ENCODE assay signal across 1 cellular context in the genomic region with DNA sequence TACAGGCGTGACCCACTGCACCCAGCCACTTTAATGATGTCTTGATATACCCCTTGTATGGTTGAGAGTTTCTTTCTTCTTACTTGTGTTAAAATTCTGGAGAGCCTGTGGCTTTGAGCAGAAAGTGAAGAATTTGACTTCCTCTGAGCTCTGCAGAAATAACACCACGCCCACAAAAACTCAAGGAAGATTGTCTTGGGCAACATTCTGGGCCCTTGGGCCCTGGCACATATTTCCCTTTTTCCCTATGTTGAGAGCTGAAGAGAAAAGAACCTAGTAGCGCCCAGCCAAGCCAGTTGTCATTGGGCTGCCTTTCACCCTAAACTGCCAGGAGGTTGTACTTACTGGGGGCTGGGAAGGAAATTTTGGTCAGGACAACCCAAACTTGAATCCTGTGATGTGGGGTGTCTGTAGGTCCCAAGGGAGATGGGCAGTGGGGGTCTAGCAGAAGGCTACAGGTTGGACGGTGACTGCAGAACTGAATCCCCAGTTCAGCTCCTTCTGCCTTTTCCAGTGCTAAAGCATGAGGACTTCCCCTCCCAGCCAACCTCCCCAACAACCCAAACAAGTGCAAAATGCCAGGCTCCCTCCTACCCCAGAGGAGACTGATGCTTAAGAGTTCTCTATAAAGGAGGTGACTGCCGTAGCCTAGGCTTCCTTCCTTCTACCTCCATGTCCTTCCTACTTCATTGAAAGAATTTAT.
TF ChIP-seq lines count a peak whose summit lies in the region.

No MANE protein-coding gene starts in this region.

TF ChIP-seq in HepG2, 621 proteins besides CTCF, POLR2A, EP300 and RAD21:
- no peak for TF ChIP-seq ASH2L (IDR thresholded peaks at IDR 0.05; ENCODE audit: insufficient read length, low read depth, low read length)
- TF ChIP-seq, protein P1, sequence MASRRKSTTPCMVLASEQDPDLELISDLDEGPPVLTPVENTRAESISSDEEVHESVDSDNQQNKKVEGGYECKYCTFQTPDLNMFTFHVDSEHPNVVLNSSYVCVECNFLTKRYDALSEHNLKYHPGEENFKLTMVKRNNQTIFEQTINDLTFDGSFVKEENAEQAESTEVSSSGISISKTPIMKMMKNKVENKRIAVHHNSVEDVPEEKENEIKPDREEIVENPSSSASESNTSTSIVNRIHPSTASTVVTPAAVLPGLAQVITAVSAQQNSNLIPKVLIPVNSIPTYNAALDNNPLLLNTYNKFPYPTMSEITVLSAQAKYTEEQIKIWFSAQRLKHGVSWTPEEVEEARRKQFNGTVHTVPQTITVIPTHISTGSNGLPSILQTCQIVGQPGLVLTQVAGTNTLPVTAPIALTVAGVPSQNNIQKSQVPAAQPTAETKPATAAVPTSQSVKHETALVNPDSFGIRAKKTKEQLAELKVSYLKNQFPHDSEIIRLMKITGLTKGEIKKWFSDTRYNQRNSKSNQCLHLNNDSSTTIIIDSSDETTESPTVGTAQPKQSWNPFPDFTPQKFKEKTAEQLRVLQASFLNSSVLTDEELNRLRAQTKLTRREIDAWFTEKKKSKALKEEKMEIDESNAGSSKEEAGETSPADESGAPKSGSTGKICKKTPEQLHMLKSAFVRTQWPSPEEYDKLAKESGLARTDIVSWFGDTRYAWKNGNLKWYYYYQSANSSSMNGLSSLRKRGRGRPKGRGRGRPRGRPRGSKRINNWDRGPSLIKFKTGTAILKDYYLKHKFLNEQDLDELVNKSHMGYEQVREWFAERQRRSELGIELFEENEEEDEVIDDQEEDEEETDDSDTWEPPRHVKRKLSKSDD (CRISPR knock-in tag; IDR thresholded peaks at IDR 0.05; ENCODE audit: low read depth): 0 out of 2 replicates have a peak, but pooled peaks have one; percentile 23
- peak; percentile 43; the same call in 1 of the 2 replicates for TF ChIP-seq POLR2AphosphoS2 (IDR thresholded peaks at IDR 0.05; ENCODE audit: low read depth, low read length)
- TF ChIP-seq, protein P2, sequence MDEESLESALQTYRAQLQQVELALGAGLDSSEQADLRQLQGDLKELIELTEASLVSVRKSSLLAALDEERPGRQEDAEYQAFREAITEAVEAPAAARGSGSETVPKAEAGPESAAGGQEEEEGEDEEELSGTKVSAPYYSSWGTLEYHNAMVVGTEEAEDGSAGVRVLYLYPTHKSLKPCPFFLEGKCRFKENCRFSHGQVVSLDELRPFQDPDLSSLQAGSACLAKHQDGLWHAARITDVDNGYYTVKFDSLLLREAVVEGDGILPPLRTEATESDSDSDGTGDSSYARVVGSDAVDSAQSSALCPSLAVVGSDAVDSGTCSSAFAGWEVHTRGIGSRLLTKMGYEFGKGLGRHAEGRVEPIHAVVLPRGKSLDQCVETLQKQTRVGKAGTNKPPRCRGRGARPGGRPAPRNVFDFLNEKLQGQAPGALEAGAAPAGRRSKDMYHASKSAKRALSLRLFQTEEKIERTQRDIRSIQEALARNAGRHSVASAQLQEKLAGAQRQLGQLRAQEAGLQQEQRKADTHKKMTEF (CRISPR knock-in tag; IDR thresholded peaks at IDR 0.05): no peak
- 0 out of 2 replicates have a peak, but pooled peaks have one; percentile 46 for TF ChIP-seq AKAP8 (CRISPR knock-in tag; IDR thresholded peaks at IDR 0.05)
- no peak for TF ChIP-seq RFXAP (CRISPR knock-in tag; IDR thresholded peaks at IDR 0.05; ENCODE audit: borderline replicate concordance)
- TF ChIP-seq ARNT2 (CRISPR knock-in tag; IDR thresholded peaks at IDR 0.05; ENCODE audit: low read depth): no peak
- no peak for TF ChIP-seq ZNF883 (CRISPR knock-in tag; IDR thresholded peaks at IDR 0.05; ENCODE audit: not compliant biosample characterization)
- TF ChIP-seq ZNF772 (CRISPR knock-in tag; IDR thresholded peaks at IDR 0.05): no peak
- TF ChIP-seq MAZ (IDR thresholded peaks at IDR 0.05; ENCODE audit: borderline replicate concordance, low read depth, low read length): no peak
- no peak for TF ChIP-seq MAZ (CRISPR knock-in tag; IDR thresholded peaks at IDR 0.05; ENCODE audit: low read depth)
- no peak for TF ChIP-seq TBX2 (CRISPR knock-in tag; IDR thresholded peaks at IDR 0.05; ENCODE audit: borderline replicate concordance)
- TF ChIP-seq TCF7L2 (IDR thresholded peaks at IDR 0.05; ENCODE audit: low read depth, low read length): no peak
- TF ChIP-seq ZNF451 (CRISPR knock-in tag; IDR thresholded peaks at IDR 0.05): no peak
TF ChIP-seq in HepG2: peak in this region for 3.
